Comparison of ENCODE assay signal across 11 cellular contexts in the genomic region with DNA sequence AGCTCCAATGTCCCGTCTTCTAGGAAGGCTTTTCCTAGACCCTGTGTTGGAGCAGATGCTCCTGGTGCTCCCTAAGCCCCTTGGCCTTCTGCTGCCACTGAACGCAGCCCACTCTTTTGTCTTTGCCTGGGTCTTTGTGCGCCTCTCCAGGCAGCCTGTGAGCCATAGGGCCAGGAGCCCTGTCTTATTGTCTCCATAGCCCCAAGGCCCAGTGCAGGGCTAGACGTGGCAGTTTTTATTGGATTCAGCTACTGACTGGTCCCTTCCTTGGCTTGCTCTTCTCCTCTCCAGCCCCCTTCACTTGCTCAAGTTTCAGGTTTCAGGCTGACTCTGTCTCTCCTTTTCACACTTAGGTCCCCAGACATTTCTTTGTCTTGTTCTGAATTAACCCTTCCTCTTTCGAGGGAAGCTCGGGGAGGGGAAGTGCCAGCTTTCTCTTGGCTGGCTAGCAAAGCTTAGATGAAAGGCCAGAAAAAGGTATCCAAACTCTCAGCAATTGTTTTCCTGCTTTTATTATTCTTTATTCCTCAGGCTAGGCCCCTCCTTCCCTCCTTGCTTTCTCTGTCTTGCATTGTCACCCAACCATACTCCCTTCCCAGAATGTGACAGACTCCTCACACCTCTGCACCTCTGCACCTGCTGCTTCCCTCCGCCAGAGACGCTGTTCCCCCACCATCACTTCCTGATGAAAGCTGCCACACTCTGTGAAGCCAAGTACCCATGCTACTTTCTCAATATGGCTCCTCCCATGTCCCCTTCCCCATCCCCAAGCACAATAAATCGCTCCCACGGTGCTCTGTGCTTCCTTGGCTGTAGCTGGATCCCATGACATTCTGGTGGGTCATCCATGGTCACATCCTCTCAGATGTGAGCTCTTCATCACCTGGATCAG.
A peak's percentile ranks its signal among the peaks of the same experiment; 100 is the strongest.
DNase-seq lines count a peak whose midpoint lies in the region; ATAC-seq, FAIRE-seq and TF ChIP-seq lines count a peak whose summit lies in the region.
"Had no signal": no experiment of that assay in that cellular context is flagged by ENCODE, and none has a peak within 500 bp of the region (broad histone marks: within the 10 kb centered on the region; RNA-seq: fewer than 3 reads in every experiment).

No MANE protein-coding gene starts in this region.

- peaks cover 17% of the 10 kb centered on the region for H3K4me1 Mint-ChIP-seq in activated naive CD4-positive, alpha-beta T cell treated with anti-CD3 and anti-CD28 coated beads for 36 hours (ENCODE audit: low read depth)
- H3K4me1 Mint-ChIP-seq in CD8-positive, alpha-beta memory T cell: peaks cover 8 to 18% (median 15%) of the 10 kb centered on the region in 3 donors

- H2AFZ ChIP-seq in OCI-LY7 (ENCODE audit: low read length): no peak overlapping the region

- no peak overlapping the region for H3K27ac Mint-ChIP-seq in activated naive CD4-positive, alpha-beta T cell treated with anti-CD3 and anti-CD28 coated beads for 36 hours
- peak overlapping the region in 1 of 2 donors; percentile 37 for H3K27ac Mint-ChIP-seq in activated naive CD4-positive, alpha-beta T cell treated with anti-CD3 and anti-CD28 coated beads, Interleukin-2, amount 50 U/mL, for 72 hours
- peak overlapping the region in 1 of 8 donors; percentile 82 for H3K27ac Mint-ChIP-seq in CD8-positive, alpha-beta memory T cell
- H3K27ac Mint-ChIP-seq: activated naive CD8-positive, alpha-beta T cell treated with anti-CD3 and anti-CD28 coated beads for 36 hours had no signal

- POLR2A ChIA-PET in OCI-LY7 (lab: Charles Lee): interaction anchor here (0.6 to 6.3 kb wide), 23 partner anchors 10 to 1600 kb away, joined by 3 to 30 read pairs (median 4); partner anchors contain the start of gene CPEB4
- POLR2A ChIA-PET in CD8-positive, alpha-beta memory T cell (lab: Charles Lee): no interaction called here

- H4K20me1 ChIP-seq in OCI-LY7 (ENCODE audit: insufficient read depth, low read length): no peaks in the 10 kb centered on the region

- H3K4me3 Mint-ChIP-seq in activated naive CD4-positive, alpha-beta T cell treated with anti-CD3 and anti-CD28 coated beads for 36 hours: no peak overlapping the region
- H3K4me3 Mint-ChIP-seq in CD8-positive, alpha-beta memory T cell: no peak overlapping the region
- H3K4me3 Mint-ChIP-seq: activated naive CD8-positive, alpha-beta T cell treated with anti-CD3 and anti-CD28 coated beads for 36 hours had no signal

- H3K4me3 ChIP-seq in OCI-LY7 (ENCODE audit: low read depth, low read length, poor library complexity, severe bottlenecking): no peak overlapping the region
- no peak overlapping the region for H3K4me3 ChIP-seq in upper lobe of right lung
- H3K4me3 ChIP-seq in CD8-positive, alpha-beta memory T cell (ENCODE audit: low read length): no peak overlapping the region
- H3K4me3 ChIP-seq: ovary had no signal

- H3K36me3 ChIP-seq in OCI-LY7 (ENCODE audit: insufficient read depth, low read length) (no peaks in the 10 kb centered on the region), upper lobe of right lung (no peaks in the 10 kb centered on the region)
- H3K36me3 ChIP-seq in CD8-positive, alpha-beta memory T cell (ENCODE audit: insufficient read depth, low read length): no peaks in the 10 kb centered on the region
- H3K36me3 ChIP-seq: ovary had no signal

- ATAC-seq in activated naive CD4-positive, alpha-beta T cell treated with anti-CD3 and anti-CD28 coated beads, Interleukin-2, amount 50 U/mL, for 72 hours: no peak
- ATAC-seq in HG02840 (IDR thresholded peaks at IDR 0.05; ENCODE audit: low FRiP score, unreplicated experiment) (peak; percentile 64), upper lobe of right lung (peak; percentile 13)

- H3K9me2 ChIP-seq in OCI-LY7 (ENCODE audit: insufficient read depth, low read length): no peaks in the 10 kb centered on the region

- no peaks in the 10 kb centered on the region for H3K27me3 ChIP-seq in upper lobe of right lung
- no peaks in the 10 kb centered on the region for H3K27me3 ChIP-seq in CD8-positive, alpha-beta memory T cell (ENCODE audit: insufficient read depth, low read length, poor library complexity, severe bottlenecking)
- H3K27me3 ChIP-seq: ovary had no signal

- BruUV-seq in OCI-LY7 (replicated peaks; lab: Mats Ljungman, UMichigan): no TSS peak

- no peaks in the 10 kb centered on the region for H3K9me3 ChIP-seq in OCI-LY7 (ENCODE audit: low read length)
- no peaks in the 10 kb centered on the region for H3K9me3 ChIP-seq in upper lobe of right lung
- no peaks in the 10 kb centered on the region for H3K9me3 ChIP-seq in CD8-positive, alpha-beta memory T cell (ENCODE audit: low read length)
- H3K9me3 ChIP-seq: ovary had no signal

- peak overlapping the region; percentile 46 for H3K4me2 ChIP-seq in OCI-LY7 (ENCODE audit: low read length)

- CTCF ChIA-PET in activated naive CD4-positive, alpha-beta T cell treated with anti-CD3 and anti-CD28 coated beads for 36 hours (lab: Charles Lee): interaction anchor here (0.6 to 1.1 kb wide), 4 partner anchors 10 to 142 kb away, joined by 3 to 4 read pairs (median 4); no protein-coding TSS in a partner anchor
- CTCF ChIA-PET in OCI-LY7 (lab: Charles Lee; ENCODE audit: unreplicated experiment): interaction anchor here (0.8 to 1.4 kb wide), 10 partner anchors 10 to 135 kb away, joined by 3 to 5 read pairs (median 3); no protein-coding TSS in a partner anchor
- CTCF ChIA-PET in CD8-positive, alpha-beta memory T cell (lab: Charles Lee): interaction anchor here (1.4 kb wide), 1 partner anchor 187 kb away, joined by 4 read pairs; no protein-coding TSS in a partner anchor

- no peaks in the 10 kb centered on the region for H3K36me3 Mint-ChIP-seq in activated naive CD4-positive, alpha-beta T cell treated with anti-CD3 and anti-CD28 coated beads for 36 hours (ENCODE audit: low read depth)
- no peaks in the 10 kb centered on the region for H3K36me3 Mint-ChIP-seq in activated naive CD4-positive, alpha-beta T cell treated with anti-CD3 and anti-CD28 coated beads, Interleukin-2, amount 50 U/mL, for 72 hours
- H3K36me3 Mint-ChIP-seq in CD8-positive, alpha-beta memory T cell: no peaks in the 10 kb centered on the region

- intact Hi-C loops in activated naive CD4-positive, alpha-beta T cell treated with anti-CD3 and anti-CD28 coated beads for 36 hours (cut with micrococcal nuclease): no loop called here
- intact Hi-C loops in OCI-LY7 (cut with micrococcal nuclease; ENCODE audit: unreplicated experiment) (loop anchor here (1.0 to 2.0 kb wide), 4 partner anchors 41 to 186 kb away; partner anchors contain the start of gene BOD1), upper lobe of right lung (cut with DNase I) (no loop called here)

- TF ChIP-seq CTCF in OCI-LY7 (conservative IDR thresholded peaks at IDR 0.05; ENCODE audit: low read length) (peak; percentile 85), upper lobe of right lung (IDR thresholded peaks at IDR 0.05) (no peak), D721Med (IDR thresholded peaks at IDR 0.05; ENCODE audit: insufficient read depth, missing control alignments) (no peak)

- peaks cover 76% of the 10 kb centered on the region for H3K4me1 ChIP-seq in OCI-LY7 (ENCODE audit: insufficient read depth, low read length, poor library complexity, severe bottlenecking)
- H3K4me1 ChIP-seq in upper lobe of right lung: peaks cover 13% of the 10 kb centered on the region
- H3K4me1 ChIP-seq in CD8-positive, alpha-beta memory T cell (ENCODE audit: insufficient read depth, low read length): peaks cover 11% of the 10 kb centered on the region

- no peak overlapping the region for H3K27ac ChIP-seq in OCI-LY7 (ENCODE audit: low read depth, low read length, poor library complexity, severe bottlenecking)
- H3K27ac ChIP-seq in upper lobe of right lung: no peak overlapping the region
- no peak overlapping the region for H3K27ac ChIP-seq in CD8-positive, alpha-beta memory T cell (ENCODE audit: low read depth, low read length)
- H3K27ac ChIP-seq: ovary had no signal

- FAIRE-seq in D721Med (lab: Jason Lieb, UNC): no peak

- H3K9me3 Mint-ChIP-seq in activated naive CD4-positive, alpha-beta T cell treated with anti-CD3 and anti-CD28 coated beads for 36 hours: no peaks in the 10 kb centered on the region
- no peaks in the 10 kb centered on the region for H3K9me3 Mint-ChIP-seq in activated naive CD4-positive, alpha-beta T cell treated with anti-CD3 and anti-CD28 coated beads, Interleukin-2, amount 50 U/mL, for 72 hours
- no peaks in the 10 kb centered on the region for H3K9me3 Mint-ChIP-seq in CD8-positive, alpha-beta memory T cell

- DNase-seq in activated naive CD4-positive, alpha-beta T cell treated with anti-CD3 and anti-CD28 coated beads for 36 hours: peak; percentile 11
- DNase-seq in activated naive CD4-positive, alpha-beta T cell treated with anti-CD3 and anti-CD28 coated beads, Interleukin-2, amount 50 U/mL, for 72 hours (ENCODE audit: low spot score in 2 of 2): no peak
- DNase-seq in OCI-LY7 (ENCODE audit: low spot score) (peak; percentile 68), upper lobe of right lung (no peak), D721Med (ENCODE audit: insufficient read length, low spot score) (no peak)
- no peak for DNase-seq in CD8-positive, alpha-beta memory T cell
- DNase-seq in activated effector memory CD4-positive, alpha-beta T cell treated with anti-CD3 and anti-CD28 coated beads, Interleukin-2, amount 50 U/mL, for 16 hours: no peak
- DNase-seq: activated naive CD8-positive, alpha-beta T cell treated with anti-CD3 and anti-CD28 coated beads for 36 hours; AML-193; ovary had no signal

- H3K27me3 Mint-ChIP-seq in activated naive CD4-positive, alpha-beta T cell treated with anti-CD3 and anti-CD28 coated beads for 36 hours (ENCODE audit: low read depth): no peaks in the 10 kb centered on the region
- H3K27me3 Mint-ChIP-seq in CD8-positive, alpha-beta memory T cell: peaks cover 0 to 1% of the 10 kb centered on the region in 2 donors
- H3K27me3 Mint-ChIP-seq: activated naive CD8-positive, alpha-beta T cell treated with anti-CD3 and anti-CD28 coated beads for 36 hours had no signal

- no peaks in the 10 kb centered on the region for H3K79me2 ChIP-seq in OCI-LY7 (ENCODE audit: insufficient read depth, low read depth, low read length)

Comparison
In these comparisons a context has a peak if more than half of its experiments do, and no peak if none do; other contexts are left out.
1. DNase-seq: peak in activated naive CD4-positive, alpha-beta T cell treated with anti-CD3 and anti-CD28 coated beads for 36 hours (single experiment) and OCI-LY7 (single experiment); none in activated naive CD4-positive, alpha-beta T cell treated with anti-CD3 and anti-CD28 coated beads, Interleukin-2, amount 50 U/mL, for 72 hours (0 of 2), upper lobe of right lung (single experiment), CD8-positive, alpha-beta memory T cell (0 of 5), D721Med (single experiment) and activated effector memory CD4-positive, alpha-beta T cell treated with anti-CD3 and anti-CD28 coated beads, Interleukin-2, amount 50 U/mL, for 16 hours (single experiment).
2. ATAC-seq: peak in HG02840 (single experiment) and upper lobe of right lung (single experiment); none in activated naive CD4-positive, alpha-beta T cell treated with anti-CD3 and anti-CD28 coated beads, Interleukin-2, amount 50 U/mL, for 72 hours (0 of 2).